1 cellular context compared by ENCODE assay signal in genomic region chr9:89648247-89649000, GRCh38.
A peak's percentile ranks its signal among the peaks of the same experiment; 100 is the strongest.
TF ChIP-seq lines count a peak whose summit lies in the region.

No MANE protein-coding gene starts in this region.

TF ChIP-seq in HepG2, 621 proteins besides CTCF, POLR2A, EP300 and RAD21 (continued from another document and continues in another):
- TF ChIP-seq POGK (CRISPR knock-in tag; conservative IDR thresholded peaks at IDR 0.05) (peak; percentile 57; the same call in 1 of the 2 replicates), ZNF468 (CRISPR knock-in tag; IDR thresholded peaks at IDR 0.05) (no peak), ZNF276 (CRISPR knock-in tag; IDR thresholded peaks at IDR 0.05; ENCODE audit: low read depth) (no peak), ZNF317 (CRISPR knock-in tag; IDR thresholded peaks at IDR 0.05) (peak; percentile 85), ZNF280B (CRISPR knock-in tag; IDR thresholded peaks at IDR 0.05; ENCODE audit: borderline replicate concordance) (0 out of 2 replicates have a peak, but pooled peaks have one; percentile 54), ZNF431 (CRISPR knock-in tag; IDR thresholded peaks at IDR 0.05; ENCODE audit: borderline replicate concordance, low read depth) (0 out of 2 replicates have a peak, but pooled peaks have one; percentile 54), CBX2 (IDR thresholded peaks at IDR 0.05; ENCODE audit: low read depth, low read length) (no peak), CBX2 (CRISPR knock-in tag; IDR thresholded peaks at IDR 0.05; ENCODE audit: low read depth) (no peak), THAP7 (CRISPR knock-in tag; IDR thresholded peaks at IDR 0.05) (0 out of 2 replicates have a peak, but pooled peaks have one; percentile 47), TEAD2 (CRISPR knock-in tag; IDR thresholded peaks at IDR 0.05) (no peak), NONO (IDR thresholded peaks at IDR 0.05) (no peak), NONO (CRISPR knock-in tag; conservative IDR thresholded peaks at IDR 0.05) (peak; percentile 72; the same call in 1 of the 2 replicates), MBNL3 (CRISPR knock-in tag; conservative IDR thresholded peaks at IDR 0.05) (no peak), ZNF724P (CRISPR knock-in tag; IDR thresholded peaks at IDR 0.05; ENCODE audit: borderline replicate concordance) (no peak), SRSF4 (IDR thresholded peaks at IDR 0.05; ENCODE audit: low read depth, low read length, poor library complexity, severe bottlenecking) (no peak), ZNF614 (CRISPR knock-in tag; IDR thresholded peaks at IDR 0.05; ENCODE audit: borderline replicate concordance) (peak; percentile 71; the same call in 1 of the 2 replicates), NFE2 (CRISPR knock-in tag; IDR thresholded peaks at IDR 0.05) (no peak), RBAK (CRISPR knock-in tag; IDR thresholded peaks at IDR 0.05) (no peak), ZC3H13 (CRISPR knock-in tag; IDR thresholded peaks at IDR 0.05) (no peak), ZBED4 (CRISPR knock-in tag; IDR thresholded peaks at IDR 0.05; ENCODE audit: borderline replicate concordance) (peak; percentile 51; the same call in 1 of the 2 replicates), THAP8 (CRISPR knock-in tag; IDR thresholded peaks at IDR 0.05; ENCODE audit: borderline replicate concordance) (no peak), RAD51 (IDR thresholded peaks at IDR 0.05; ENCODE audit: borderline replicate concordance) (no peak), MED1 (CRISPR knock-in tag; IDR thresholded peaks at IDR 0.05) (peak; percentile 75), MIER2 (CRISPR knock-in tag; IDR thresholded peaks at IDR 0.05) (0 out of 2 replicates have a peak, but pooled peaks have one; percentile 56), ZXDC (CRISPR knock-in tag; IDR thresholded peaks at IDR 0.05) (no peak), STAT5B (CRISPR knock-in tag; IDR thresholded peaks at IDR 0.05) (no peak), ZFP62 (CRISPR knock-in tag; IDR thresholded peaks at IDR 0.05) (no peak), GATAD2A (CRISPR knock-in tag; IDR thresholded peaks at IDR 0.05) (peak; percentile 93), ZNF430 (CRISPR knock-in tag; IDR thresholded peaks at IDR 0.05) (peak; percentile 65; the same call in 1 of the 2 replicates), PAXIP1 (CRISPR knock-in tag; conservative IDR thresholded peaks at IDR 0.05) (peak; percentile 94), ZBTB8A (CRISPR knock-in tag; IDR thresholded peaks at IDR 0.05; ENCODE audit: borderline replicate concordance, low read depth) (no peak), KDM2A (CRISPR knock-in tag; IDR thresholded peaks at IDR 0.05; ENCODE audit: borderline replicate concordance, low read depth) (peak; percentile 43; the same call in 1 of the 2 replicates), TEF (CRISPR knock-in tag; IDR thresholded peaks at IDR 0.05) (no peak), PLRG1 (conservative IDR thresholded peaks at IDR 0.05) (no peak), TOE1 (CRISPR knock-in tag; IDR thresholded peaks at IDR 0.05) (peak; percentile 63; the same call in 1 of the 2 replicates), ZNF770 (CRISPR knock-in tag; IDR thresholded peaks at IDR 0.05) (no peak), ZNF337 (CRISPR knock-in tag; IDR thresholded peaks at IDR 0.05; ENCODE audit: borderline replicate concordance, low read depth) (no peak), PHF21A (CRISPR knock-in tag; IDR thresholded peaks at IDR 0.05) (peak; percentile 87), ONECUT2 (CRISPR knock-in tag; IDR thresholded peaks at IDR 0.05) (no peak), FOSL2 (CRISPR knock-in tag; IDR thresholded peaks at IDR 0.05) (peak; percentile 86), ZNF644 (CRISPR knock-in tag; IDR thresholded peaks at IDR 0.05; ENCODE audit: low read depth) (peak; percentile 82), SIN3B (IDR thresholded peaks at IDR 0.05; ENCODE audit: low read length) (no peak), ATF1 (CRISPR knock-in tag; IDR thresholded peaks at IDR 0.05) (no peak), ZNF713 (CRISPR knock-in tag; IDR thresholded peaks at IDR 0.05) (no peak), REPIN1 (CRISPR knock-in tag; IDR thresholded peaks at IDR 0.05; ENCODE audit: borderline replicate concordance, low read depth) (peak; percentile 84)
